ENCODE assay signal across 14 cellular contexts in the genomic region with DNA sequence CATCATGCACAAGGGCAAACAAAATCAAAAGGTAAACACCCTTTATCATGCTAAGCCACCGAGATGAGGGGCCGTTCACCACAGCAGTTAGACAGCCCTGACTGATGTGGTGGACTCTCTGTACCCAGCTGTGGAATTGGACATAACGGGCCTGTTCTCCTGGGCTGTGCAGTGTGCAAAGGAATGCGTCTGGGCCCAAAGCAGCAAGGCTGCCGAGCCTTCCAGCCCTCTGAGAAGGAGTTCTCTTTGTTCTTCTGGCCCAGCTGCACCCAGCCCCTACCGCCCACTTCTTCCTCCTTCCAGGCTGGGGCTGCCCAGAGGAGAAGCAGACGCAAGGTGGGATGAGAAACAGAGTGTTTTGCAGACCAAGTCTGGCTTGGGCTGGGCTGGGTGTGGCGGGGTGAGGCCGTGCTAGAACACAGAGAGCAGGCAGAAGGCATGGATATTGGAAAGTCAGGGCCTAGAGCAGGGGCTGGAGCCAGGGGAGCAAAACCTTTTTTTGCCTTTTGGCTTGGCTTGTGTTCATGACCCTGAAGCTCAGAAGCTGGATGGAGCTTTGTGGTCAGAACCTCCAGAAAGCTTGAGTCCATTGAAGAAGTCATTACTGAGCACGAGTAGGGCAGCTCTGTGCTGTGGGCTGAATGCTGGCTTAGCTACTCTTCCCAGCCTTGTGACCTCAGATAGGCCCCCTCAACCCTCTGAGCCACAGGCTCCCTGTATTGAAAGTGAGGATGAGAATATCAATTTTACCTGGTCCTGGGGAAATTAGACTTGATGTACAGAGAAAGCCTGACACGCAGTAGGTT. TPM values are rescaled to one million over a fixed set of nuclear protein-coding genes. Genes with fewer than 3 reads are reported as not detected.
DNase-seq lines count a peak whose midpoint lies in the region; TF ChIP-seq lines count a peak whose summit lies in the region.
"Had no signal": no experiment of that assay in that cellular context is flagged by ENCODE, and none has a peak within 500 bp of the region (broad histone marks: within the 10 kb centered on the region; RNA-seq: fewer than 3 reads in every experiment).

No MANE protein-coding gene starts in this region.

- peak overlapping the region; percentile 92 for H3K27ac ChIP-seq in left ventricle myocardium inferior (replicated peaks)
- H3K27ac ChIP-seq in SK-N-SH (ENCODE audit: low read depth in 2 of 2, low read length in 1 of 2): no peak overlapping the region
- H3K27ac ChIP-seq: thoracic aorta had no signal

- no peaks in the 10 kb centered on the region for H3K36me3 Mint-ChIP-seq in progenitor cell of endocrine pancreas (ENCODE audit: insufficient read depth)

- H4K20me1 ChIP-seq in SK-N-SH (ENCODE audit: insufficient read depth): no peaks in the 10 kb centered on the region

- H3K9me3 ChIP-seq in left ventricle myocardium inferior (replicated peaks) (no peaks in the 10 kb centered on the region), SK-N-SH (no peaks in the 10 kb centered on the region)
- H3K9me3 ChIP-seq: thoracic aorta had no signal

- TF ChIP-seq CTCF in left ventricle myocardium inferior (IDR thresholded peaks at IDR 0.05; ENCODE audit: borderline replicate concordance): no peak
- no peak for TF ChIP-seq CTCF in progenitor cell of endocrine pancreas (IDR thresholded peaks at IDR 0.05; ENCODE audit: unreplicated experiment)
- TF ChIP-seq CTCF in SK-N-SH (IDR thresholded peaks at IDR 0.05): no peak

- no peaks in the 10 kb centered on the region for H3F3A ChIP-seq in SK-N-SH (replicated peaks; ENCODE audit: insufficient read depth)

- H3K4me3 Mint-ChIP-seq in progenitor cell of endocrine pancreas (ENCODE audit: low read depth): no peak overlapping the region
- H3K4me3 Mint-ChIP-seq: GM23338 had no signal

- POLR2A ChIA-PET in SK-N-SH (lab: Yijun Ruan, JAX): interaction anchor here (0.6 kb wide), 1 partner anchor 29 kb away, joined by 3 read pairs; no protein-coding TSS in a partner anchor

- H3K27me3 ChIP-seq in left ventricle myocardium inferior (ENCODE audit: low read depth): no peaks in the 10 kb centered on the region
- peaks cover 4% of the 10 kb centered on the region; the same call in 1 of the 2 replicates for H3K27me3 ChIP-seq in SK-N-SH (ENCODE audit: insufficient read depth)
- H3K27me3 ChIP-seq: dorsolateral prefrontal cortex had no signal

- no peak overlapping the region for H3K9ac ChIP-seq in SK-N-SH

- H3K27ac Mint-ChIP-seq in progenitor cell of endocrine pancreas: no peak overlapping the region
- H3K27ac Mint-ChIP-seq: GM23338 had no signal

- H3K4me1 Mint-ChIP-seq in progenitor cell of endocrine pancreas (ENCODE audit: low read depth): peaks cover 10% of the 10 kb centered on the region
- H3K4me1 Mint-ChIP-seq: GM23338 had no signal

- H3K4me1 ChIP-seq in left ventricle myocardium inferior: peaks cover 45% of the 10 kb centered on the region
- no peaks in the 10 kb centered on the region for H3K4me1 ChIP-seq in SK-N-SH (ENCODE audit: control insufficient read depth in 1 of 2, insufficient read depth in 2 of 2, low read depth in 1 of 2, low read length in 1 of 2)

- no peak for TF ChIP-seq RAD21 in SK-N-SH (IDR thresholded peaks at IDR 0.05; ENCODE audit: low read length)

- 74% methylated on average over 10 of the region's 11 CpGs for WGBS in SK-N-SH (ENCODE audit: low lambda C conversion rate)

- no peak overlapping the region for H2AFZ ChIP-seq in SK-N-SH (ENCODE audit: low read depth)

- H3K79me2 ChIP-seq in SK-N-SH (ENCODE audit: insufficient read depth): no peaks in the 10 kb centered on the region

- H3K36me3 ChIP-seq in left ventricle myocardium inferior (no peaks in the 10 kb centered on the region), SK-N-SH (replicated peaks in 1 of 2; ENCODE audit: control insufficient read depth in 1 of 2, insufficient read depth in 2 of 2, low read length in 1 of 2) (no peaks in the 10 kb centered on the region)
- H3K36me3 ChIP-seq: thoracic aorta had no signal

- no peak for TF ChIP-seq EP300 in SK-N-SH (IDR thresholded peaks at IDR 0.05; ENCODE audit: borderline replicate concordance in 1 of 2, low read depth in 1 of 2, low read length in 1 of 2)

- CTCF ChIA-PET in SK-N-SH (lab: Yijun Ruan, JAX): interaction anchor here (0.9 kb wide), 1 partner anchor 203 kb away, joined by 3 read pairs; no protein-coding TSS in a partner anchor

- no peaks in the 10 kb centered on the region for H3K9me3 Mint-ChIP-seq in progenitor cell of endocrine pancreas (ENCODE audit: low read depth)
- H3K9me3 Mint-ChIP-seq: GM23338 had no signal

- intact Hi-C loops in left ventricle myocardium inferior (cut with micrococcal nuclease): no loop called here

- no peaks in the 10 kb centered on the region for H3K9me2 ChIP-seq in SK-N-SH

- H3K27me3 Mint-ChIP-seq in progenitor cell of endocrine pancreas: peaks cover 60% of the 10 kb centered on the region

- H3K4me2 ChIP-seq in SK-N-SH: no peak overlapping the region
- H3K4me2 ChIP-seq: GM23338 had no signal

- peak; percentile 60 for DNase-seq in activated effector memory CD4-positive, alpha-beta T cell treated with anti-CD3 and anti-CD28 coated beads, Interleukin-2, amount 50 U/mL, for 16 hours
- no peak for DNase-seq in activated effector memory CD4-positive, alpha-beta T cell treated with Interleukin-2 at 50 U/mL for 16 hours
- peak; percentile 85 for DNase-seq in left ventricle myocardium inferior
- peak; percentile 8 for DNase-seq in progenitor cell of endocrine pancreas (ENCODE audit: low spot score, unreplicated experiment)
- DNase-seq in dedifferentiated amniotic fluid mesenchymal stem cell (ENCODE audit: extremely low spot score): no peak
- no peak for DNase-seq in NCI-H1930 (lab: John Stamatoyannopoulos, UW)
- DNase-seq in NCI-H69 (lab: John Stamatoyannopoulos, UW): no peak
- no peak for DNase-seq in SK-N-SH
- DNase-seq: Calu3, NCI-H226, T1000 had no signal

- H3K4me3 ChIP-seq in left ventricle myocardium inferior: no peak overlapping the region
- H3K4me3 ChIP-seq in SK-N-SH (ENCODE audit: low read depth in 2 of 2, low read length in 1 of 2): no peak overlapping the region
- H3K4me3 ChIP-seq: dorsolateral prefrontal cortex, GM23338, thoracic aorta had no signal

TF ChIP-seq in SK-N-SH, 30 proteins besides CTCF, POLR2A, EP300 and RAD21:
- TF ChIP-seq TEAD4 (IDR thresholded peaks at IDR 0.05; ENCODE audit: borderline replicate concordance, insufficient read depth): no peak
- TF ChIP-seq, protein P1, sequence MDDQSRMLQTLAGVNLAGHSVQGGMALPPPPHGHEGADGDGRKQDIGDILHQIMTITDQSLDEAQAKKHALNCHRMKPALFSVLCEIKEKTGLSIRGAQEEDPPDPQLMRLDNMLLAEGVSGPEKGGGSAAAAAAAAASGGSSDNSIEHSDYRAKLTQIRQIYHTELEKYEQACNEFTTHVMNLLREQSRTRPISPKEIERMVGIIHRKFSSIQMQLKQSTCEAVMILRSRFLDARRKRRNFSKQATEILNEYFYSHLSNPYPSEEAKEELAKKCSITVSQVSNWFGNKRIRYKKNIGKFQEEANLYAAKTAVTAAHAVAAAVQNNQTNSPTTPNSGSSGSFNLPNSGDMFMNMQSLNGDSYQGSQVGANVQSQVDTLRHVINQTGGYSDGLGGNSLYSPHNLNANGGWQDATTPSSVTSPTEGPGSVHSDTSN (IDR thresholded peaks at IDR 0.05): no peak

RNA-seq across cellular contexts. Expression of a gene that starts 49.8 kb away (rescaled TPM):
- total RNA-seq in left ventricle myocardium inferior (5.2 TPM), progenitor cell of endocrine pancreas (72.4 and 79.8 TPM in 2 replicates)
- polyA plus RNA-seq in SK-N-SH (2012; rRNA removed): 15.0 and 15.7 TPM in 2 replicates
- polyA plus RNA-seq in SK-N-SH (2012; cell fraction: cytosol; rRNA removed): 8.5 and 12.1 TPM in 2 replicates
- polyA plus RNA-seq in SK-N-SH (2012; cell fraction: nucleus; rRNA removed): 15.1 and 22.9 TPM in 2 replicates

Comparison
In these comparisons a context has a peak if more than half of its experiments do, and no peak if none do; other contexts are left out.
1. DNase-seq: peak in activated effector memory CD4-positive, alpha-beta T cell treated with anti-CD3 and anti-CD28 coated beads, Interleukin-2, amount 50 U/mL, for 16 hours (single experiment), left ventricle myocardium inferior (single experiment) and progenitor cell of endocrine pancreas (single experiment); none in activated effector memory CD4-positive, alpha-beta T cell treated with Interleukin-2 at 50 U/mL for 16 hours (single experiment), dedifferentiated amniotic fluid mesenchymal stem cell (single experiment), NCI-H1930 (0 of 2), NCI-H69 (single experiment) and SK-N-SH (single experiment).
2. RNA of a gene that starts 49.8 kb away (total RNA-seq): 72.4 to 79.8 TPM in progenitor cell of endocrine pancreas; 5.2 TPM in left ventricle myocardium inferior (single experiment); every median in the first group is over 10 times any median in the second.